In genomic region chr6:157272866-157273755, GRCh38 we compare ENCODE assay signal across 8 cellular contexts.
DNase-seq lines count a peak whose midpoint lies in the region; ATAC-seq lines count a peak whose summit lies in the region.

No MANE protein-coding gene starts in this region.

- peaks cover 10% of the 10 kb centered on the region for H3K4me1 Mint-ChIP-seq in stimulated activated memory B cell treated with anti-CD40 and anti-IgM and Interleukin-4, amounts not matched to agents 10 μg/mL and 1 μg/mL and 100 μg/mL, for 72 hours

- H3K36me3 Mint-ChIP-seq in stimulated activated memory B cell treated with anti-CD40 and anti-IgM and Interleukin-4, amounts not matched to agents 10 μg/mL and 1 μg/mL and 100 μg/mL, for 72 hours, result no peaks in the 10 kb centered on the region

- H3K9me3 Mint-ChIP-seq in stimulated activated memory B cell treated with anti-CD40 and anti-IgM and Interleukin-4, amounts not matched to agents 10 μg/mL and 1 μg/mL and 100 μg/mL, for 72 hours, result peaks cover 9% of the 10 kb centered on the region

- H3K4me3 Mint-ChIP-seq in stimulated activated memory B cell treated with anti-CD40 and anti-IgM and Interleukin-4, amounts not matched to agents 10 μg/mL and 1 μg/mL and 100 μg/mL, for 72 hours, result peak overlapping the region; percentile 95

- peak overlapping the region; percentile 97 for H3K27ac Mint-ChIP-seq in stimulated activated memory B cell treated with anti-CD40 and anti-IgM and Interleukin-4, amounts not matched to agents 10 μg/mL and 1 μg/mL and 100 μg/mL, for 72 hours

- ATAC-seq in stimulated activated memory B cell treated with anti-CD40 and anti-IgM and Interleukin-4, amounts not matched to agents 10 μg/mL and 1 μg/mL and 100 μg/mL, for 72 hours, result no peak
- ATAC-seq in GM18502 (IDR thresholded peaks at IDR 0.05; ENCODE audit: poor library complexity, unreplicated experiment), result no peak

- H3K27me3 Mint-ChIP-seq in stimulated activated memory B cell treated with anti-CD40 and anti-IgM and Interleukin-4, amounts not matched to agents 10 μg/mL and 1 μg/mL and 100 μg/mL, for 72 hours, result no peaks in the 10 kb centered on the region

- peak; percentile 69 for DNase-seq in NCI-H82 (lab: John Stamatoyannopoulos, UW)
- DNase-seq in NCI-H82 treated with DMSO at 0.1 percent for 48 hours (lab: John Stamatoyannopoulos, UW; ENCODE audit: unreplicated experiment), result no peak
- DNase-seq in SHP77 treated with DMSO at 0.1 percent for 48 hours (lab: John Stamatoyannopoulos, UW), result peak; percentile 87
- no peak for DNase-seq in caudate nucleus (lab: John Stamatoyannopoulos, UW)
- DNase-seq in middle frontal gyrus (ENCODE audit: extremely low spot score, low spot score), result no peak
- DNase-seq in stimulated activated CD4-positive, alpha-beta T cell treated with anti-CD3 and anti-CD28 coated beads, Interleukin-12 subunit alpha, Interleukin-12 subunit beta, amount 100 ng/mL, for 4 hours, result no peak

- peak overlapping the region; percentile 73 for H3K27ac ChIP-seq in caudate nucleus (ENCODE audit: low read depth, low read length)

Comparison
In these comparisons a context has a peak if more than half of its experiments do, and no peak if none do; other contexts are left out.
1. DNase-seq: peak in NCI-H82 (single experiment) and SHP77 treated with DMSO at 0.1 percent for 48 hours (single experiment); none in NCI-H82 treated with DMSO at 0.1 percent for 48 hours (single experiment), caudate nucleus (0 of 61), middle frontal gyrus (single experiment) and stimulated activated CD4-positive, alpha-beta T cell treated with anti-CD3 and anti-CD28 coated beads, Interleukin-12 subunit alpha, Interleukin-12 subunit beta, amount 100 ng/mL, for 4 hours (single experiment).